In the genomic region with DNA sequence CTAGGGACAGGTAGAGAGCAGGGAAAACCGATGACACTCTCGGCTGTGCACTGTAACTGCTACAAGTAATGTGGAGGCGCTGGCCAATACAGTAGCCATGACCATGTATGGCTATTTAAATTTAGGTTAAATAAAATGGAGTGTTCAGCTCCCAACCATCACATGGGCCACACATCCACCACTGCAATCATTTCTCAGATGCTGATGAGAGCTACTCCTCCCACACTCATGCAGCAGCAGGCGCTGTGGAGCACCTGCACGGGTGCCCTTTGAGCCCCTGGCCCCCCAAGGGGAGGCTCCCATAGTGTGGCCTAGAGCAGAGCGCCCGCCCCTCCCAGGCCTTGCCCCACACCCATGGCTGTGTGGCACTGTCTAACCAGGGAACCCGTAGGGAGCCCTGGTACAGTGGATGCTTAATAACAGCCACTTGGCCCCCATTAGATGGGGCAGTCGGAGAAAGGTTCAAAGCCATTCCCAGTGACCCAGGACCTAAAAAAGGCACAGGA, we compare ENCODE assay signal across 14 cellular contexts. TPM values are rescaled to one million over a fixed set of nuclear protein-coding genes. Genes with fewer than 3 reads are reported as not detected.
DNase-seq lines count a peak whose midpoint lies in the region; ATAC-seq and TF ChIP-seq lines count a peak whose summit lies in the region.
"Had no signal": no experiment of that assay in that cellular context is flagged by ENCODE, and none has a peak within 500 bp of the region (broad histone marks: within the 10 kb centered on the region; RNA-seq: fewer than 3 reads in every experiment).

No MANE protein-coding gene starts in this region.

- BruUV-seq in OCI-LY7 (replicated peaks; lab: Mats Ljungman, UMichigan): no TSS peak

- H3K27ac ChIP-seq in OCI-LY7 (ENCODE audit: low read depth, low read length, poor library complexity, severe bottlenecking) (peak overlapping the region; percentile 4), foreskin keratinocyte (no peak overlapping the region), esophagus muscularis mucosa (replicated peaks in 1 of 4) (no peak overlapping the region)
- H3K27ac ChIP-seq: SJSA1 had no signal

- DNase-seq in SIG-M5 treated with dmso at 0.1 percent for 504 hours (lab: John Stamatoyannopoulos, UW; ENCODE audit: unreplicated experiment): peak; percentile 20
- DNase-seq in SIG-M5 (lab: John Stamatoyannopoulos, UW): no peak
- peak; percentile 37 for DNase-seq in OCI-LY7 (ENCODE audit: low spot score)
- DNase-seq in foreskin keratinocyte: no peak
- no peak for DNase-seq in esophagus muscularis mucosa (ENCODE audit: extremely low spot score)
- no peak for DNase-seq in immature natural killer cell
- DNase-seq: activated CD4-positive, CD25-positive, alpha-beta regulatory T cell treated with anti-CD3 and anti-CD28 coated beads, Interleukin-2, amount 50 U/mL, for 72 hours; effector CD8-positive, alpha-beta T cell; foreskin melanocyte had no signal

- H3K27me3 ChIP-seq in foreskin keratinocyte: no peaks in the 10 kb centered on the region
- H3K27me3 ChIP-seq in esophagus muscularis mucosa: peaks cover 0 to 25% (median 0%) of the 10 kb centered on the region in 4 donors
- H3K27me3 ChIP-seq: SJSA1 had no signal

- TF ChIP-seq POLR2A in GM18505 (IDR thresholded peaks at IDR 0.05; ENCODE audit: borderline replicate concordance, extremely low read depth, insufficient read depth, insufficient read length) (peak; percentile 47), esophagus muscularis mucosa (IDR thresholded peaks at IDR 0.05; ENCODE audit: low read depth) (no peak)

- H3K4me1 ChIP-seq in OCI-LY7 (ENCODE audit: insufficient read depth, low read length, poor library complexity, severe bottlenecking): peaks cover 9% of the 10 kb centered on the region
- H3K4me1 ChIP-seq in foreskin keratinocyte: no peaks in the 10 kb centered on the region
- no peaks in the 10 kb centered on the region for H3K4me1 ChIP-seq in esophagus muscularis mucosa
- H3K4me1 ChIP-seq: SJSA1 had no signal

- peaks cover 14% of the 10 kb centered on the region; the same call in 1 of the 2 replicates for H3K79me2 ChIP-seq in OCI-LY7 (ENCODE audit: insufficient read depth, low read depth, low read length)

- no peak overlapping the region for H2AFZ ChIP-seq in OCI-LY7 (ENCODE audit: low read length)

- intact Hi-C loops in OCI-LY7 (cut with micrococcal nuclease; ENCODE audit: unreplicated experiment): no loop called here
- intact Hi-C loops in esophagus muscularis mucosa (cut with DNase I): no loop called here

- H3K9me3 ChIP-seq in OCI-LY7 (ENCODE audit: low read length): no peaks in the 10 kb centered on the region
- H3K9me3 ChIP-seq in esophagus muscularis mucosa: no peaks in the 10 kb centered on the region

- peaks cover 62% of the 10 kb centered on the region for H3K36me3 ChIP-seq in OCI-LY7 (ENCODE audit: insufficient read depth, low read length)
- peaks cover 14 to 54% (median 41%) of the 10 kb centered on the region in 4 donors for H3K36me3 ChIP-seq in esophagus muscularis mucosa

- no peak overlapping the region for H3K4me3 Mint-ChIP-seq in immature natural killer cell
- H3K4me3 Mint-ChIP-seq: brain had no signal

- WGBS in esophagus muscularis mucosa: 87% methylated on average over 8 of the region's 9 CpGs

- H3K4me1 Mint-ChIP-seq in immature natural killer cell: peaks cover 0 to 4% of the 10 kb centered on the region in 2 donors

- H4K20me1 ChIP-seq in OCI-LY7 (ENCODE audit: insufficient read depth, low read length): peaks cover 20% of the 10 kb centered on the region

- H3K27me3 Mint-ChIP-seq in immature natural killer cell (ENCODE audit: low read depth in 3 of 3): peaks cover 3 to 4% (median 3%) of the 10 kb centered on the region in 3 donors
- H3K27me3 Mint-ChIP-seq: brain had no signal

- POLR2A ChIA-PET in OCI-LY7 (lab: Charles Lee): no interaction called here

- CTCF ChIA-PET in OCI-LY7 (lab: Charles Lee; ENCODE audit: unreplicated experiment): no interaction called here

- ATAC-seq in GM18505 (IDR thresholded peaks at IDR 0.05; ENCODE audit: unreplicated experiment): no peak
- ATAC-seq in foreskin keratinocyte: no peak
- no peak for ATAC-seq in GM18867 (IDR thresholded peaks at IDR 0.05; ENCODE audit: unreplicated experiment)

- no peaks in the 10 kb centered on the region for H3K9me2 ChIP-seq in OCI-LY7 (ENCODE audit: insufficient read depth, low read length)

- H3K9me3 Mint-ChIP-seq in immature natural killer cell: no peaks in the 10 kb centered on the region
- H3K9me3 Mint-ChIP-seq: brain had no signal

- H3K4me3 ChIP-seq in OCI-LY7 (ENCODE audit: low read depth, low read length, poor library complexity, severe bottlenecking): no peak overlapping the region
- no peak overlapping the region for H3K4me3 ChIP-seq in esophagus muscularis mucosa
- H3K4me3 ChIP-seq: SJSA1 had no signal

- TF ChIP-seq EP300 in esophagus muscularis mucosa (IDR thresholded peaks at IDR 0.05): no peak

- H3K27ac Mint-ChIP-seq in immature natural killer cell: no peak overlapping the region
- H3K27ac Mint-ChIP-seq: brain had no signal

- TF ChIP-seq CTCF in OCI-LY7 (conservative IDR thresholded peaks at IDR 0.05; ENCODE audit: low read length) (peak; percentile 59), foreskin keratinocyte (conservative IDR thresholded peaks at IDR 0.05) (peak; percentile 25), esophagus muscularis mucosa (IDR thresholded peaks at IDR 0.05) (no peak)

- H3K4me2 ChIP-seq in OCI-LY7 (ENCODE audit: low read length): no peak overlapping the region

- H3K36me3 Mint-ChIP-seq in immature natural killer cell: peaks cover 4 to 7% (median 5%) of the 10 kb centered on the region in 3 donors

RNA-seq across cellular contexts. Expression of a gene that starts 6.0 kb away (rescaled TPM):
- total RNA-seq in OCI-LY7 (2014; rRNA removed; shearing (Covaris generic)): not detected in 2 replicates
- total RNA-seq in OCI-LY7 (2022): not detected in 2 replicates
- not detected in 2 replicates for total RNA-seq in foreskin keratinocyte
- not detected in 2 replicates for polyA plus RNA-seq in foreskin keratinocyte
- not detected for total RNA-seq in esophagus muscularis mucosa
- not detected for polyA plus RNA-seq in immature natural killer cell
- total RNA-seq: posterior vena cava, SJSA1 had no signal

RNA-seq across cellular contexts. Expression of a gene that starts 25.9 kb away (rescaled TPM):
- not detected in 2 replicates for total RNA-seq in OCI-LY7 (2014; rRNA removed; shearing (Covaris generic))
- total RNA-seq in OCI-LY7 (2022): not detected in 2 replicates
- not detected in 2 replicates for total RNA-seq in foreskin keratinocyte
- not detected in 2 replicates for polyA plus RNA-seq in foreskin keratinocyte
- total RNA-seq in esophagus muscularis mucosa: not detected
- polyA plus RNA-seq in immature natural killer cell: not detected
- total RNA-seq: posterior vena cava, SJSA1 had no signal

RNA-seq across cellular contexts. Expression of a gene that starts 27.4 kb away (rescaled TPM):
- not detected in 2 replicates for total RNA-seq in OCI-LY7 (2014; rRNA removed; shearing (Covaris generic))
- total RNA-seq in OCI-LY7 (2022) (3.4 and 5.1 TPM in 2 replicates), foreskin keratinocyte (1.1 and 1.3 TPM in 2 replicates), esophagus muscularis mucosa (not detected)
- polyA plus RNA-seq in foreskin keratinocyte (3.9 and 5.0 TPM in 2 replicates), immature natural killer cell (not detected)
- total RNA-seq: SJSA1 had no signal

RNA-seq across cellular contexts. Expression of a gene that starts 37.2 kb away (rescaled TPM):
- total RNA-seq in OCI-LY7 (2014; rRNA removed; shearing (Covaris generic)): not detected in 2 replicates
- not detected in 2 replicates for total RNA-seq in OCI-LY7 (2022)
- total RNA-seq in foreskin keratinocyte: not detected in 2 replicates
- not detected in 2 replicates for polyA plus RNA-seq in foreskin keratinocyte
- total RNA-seq in esophagus muscularis mucosa: not detected
- not detected for polyA plus RNA-seq in immature natural killer cell
- total RNA-seq: posterior vena cava, SJSA1 had no signal

RNA-seq across cellular contexts. Expression of a gene that starts 58.5 kb away (rescaled TPM):
- not detected in 2 replicates for total RNA-seq in OCI-LY7 (2014; rRNA removed; shearing (Covaris generic))
- total RNA-seq in OCI-LY7 (2022) (not detected in 2 replicates), foreskin keratinocyte (not detected in 2 replicates), esophagus muscularis mucosa (not detected)
- polyA plus RNA-seq in foreskin keratinocyte (not detected in 2 replicates), immature natural killer cell (not detected)
- total RNA-seq: posterior vena cava, SJSA1 had no signal

Comparison
In these comparisons a context has a peak if more than half of its experiments do, and no peak if none do; other contexts are left out.
1. DNase-seq: peak in SIG-M5 treated with dmso at 0.1 percent for 504 hours (single experiment) and OCI-LY7 (single experiment); none in SIG-M5 (single experiment), foreskin keratinocyte (0 of 2), esophagus muscularis mucosa (single experiment) and immature natural killer cell (0 of 3).
2. CTCF ChIP-seq: peak in OCI-LY7 (single experiment) and foreskin keratinocyte (single experiment); none in esophagus muscularis mucosa (0 of 3).